2 cellular contexts compared by ENCODE assay signal in the genomic region with DNA sequence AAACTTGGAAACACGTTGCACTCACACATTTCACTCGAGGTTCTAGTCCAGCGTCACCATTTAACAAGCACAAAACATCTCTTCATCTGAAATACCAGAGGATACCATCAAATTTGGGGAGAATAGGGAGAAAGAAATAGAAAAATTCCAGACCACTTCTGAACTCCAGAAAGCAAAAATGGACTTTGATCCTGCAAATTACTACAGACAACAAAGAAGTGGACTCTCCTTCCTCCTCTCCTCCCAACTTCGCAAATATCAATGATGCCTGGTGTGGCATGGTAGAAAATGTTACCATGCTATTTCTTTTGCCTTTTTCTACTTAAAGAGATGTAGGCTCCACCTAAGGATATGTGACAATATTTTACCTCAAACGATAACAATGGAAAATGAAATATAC.
TF ChIP-seq lines count a peak whose summit lies in the region.

No MANE protein-coding gene starts in this region.

TF ChIP-seq in A549, 52 proteins besides CTCF, POLR2A, EP300 and RAD21 (continued from another document):
- no peak for TF ChIP-seq TP53 (CRISPR knock-in tag; IDR thresholded peaks at IDR 0.05)
- TF ChIP-seq FOSL2 (IDR thresholded peaks at IDR 0.05), result no peak
- TF ChIP-seq FOSL2 (CRISPR knock-in tag; IDR thresholded peaks at IDR 0.05), result no peak
- TF ChIP-seq MYC (IDR thresholded peaks at IDR 0.05; ENCODE audit: borderline replicate concordance, low read length), result no peak

TF ChIP-seq in WTC11, 78 proteins besides CTCF, POLR2A, EP300 and RAD21 (continued from another document):
- TF ChIP-seq, protein P1, sequence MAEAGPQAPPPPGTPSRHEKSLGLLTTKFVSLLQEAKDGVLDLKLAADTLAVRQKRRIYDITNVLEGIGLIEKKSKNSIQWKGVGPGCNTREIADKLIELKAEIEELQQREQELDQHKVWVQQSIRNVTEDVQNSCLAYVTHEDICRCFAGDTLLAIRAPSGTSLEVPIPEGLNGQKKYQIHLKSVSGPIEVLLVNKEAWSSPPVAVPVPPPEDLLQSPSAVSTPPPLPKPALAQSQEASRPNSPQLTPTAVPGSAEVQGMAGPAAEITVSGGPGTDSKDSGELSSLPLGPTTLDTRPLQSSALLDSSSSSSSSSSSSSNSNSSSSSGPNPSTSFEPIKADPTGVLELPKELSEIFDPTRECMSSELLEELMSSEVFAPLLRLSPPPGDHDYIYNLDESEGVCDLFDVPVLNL (CRISPR knock-in tag; IDR thresholded peaks at IDR 0.05; ENCODE audit: borderline replicate concordance, low read depth), result no peak
- TF ChIP-seq EMX1 (CRISPR knock-in tag; IDR thresholded peaks at IDR 0.05) (no peak), NR2C2 (CRISPR knock-in tag; IDR thresholded peaks at IDR 0.05) (no peak), NFE2L1 (CRISPR knock-in tag; IDR thresholded peaks at IDR 0.05) (no peak), HMGA2 (CRISPR knock-in tag; IDR thresholded peaks at IDR 0.05) (no peak), ZNF423 (CRISPR knock-in tag; IDR thresholded peaks at IDR 0.05) (no peak)
- TF ChIP-seq, protein P2, sequence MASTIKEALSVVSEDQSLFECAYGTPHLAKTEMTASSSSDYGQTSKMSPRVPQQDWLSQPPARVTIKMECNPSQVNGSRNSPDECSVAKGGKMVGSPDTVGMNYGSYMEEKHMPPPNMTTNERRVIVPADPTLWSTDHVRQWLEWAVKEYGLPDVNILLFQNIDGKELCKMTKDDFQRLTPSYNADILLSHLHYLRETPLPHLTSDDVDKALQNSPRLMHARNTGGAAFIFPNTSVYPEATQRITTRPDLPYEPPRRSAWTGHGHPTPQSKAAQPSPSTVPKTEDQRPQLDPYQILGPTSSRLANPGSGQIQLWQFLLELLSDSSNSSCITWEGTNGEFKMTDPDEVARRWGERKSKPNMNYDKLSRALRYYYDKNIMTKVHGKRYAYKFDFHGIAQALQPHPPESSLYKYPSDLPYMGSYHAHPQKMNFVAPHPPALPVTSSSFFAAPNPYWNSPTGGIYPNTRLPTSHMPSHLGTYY (CRISPR knock-in tag; IDR thresholded peaks at IDR 0.05), result no peak
